ENCODE assay signal across 10 cellular contexts in genomic region chr10:75972494-75973276, GRCh38.
DNase-seq lines count a peak whose midpoint lies in the region; ATAC-seq and TF ChIP-seq lines count a peak whose summit lies in the region.
"Had no signal": no experiment of that assay in that cellular context is flagged by ENCODE, and none has a peak within 500 bp of the region (broad histone marks: within the 10 kb centered on the region; RNA-seq: fewer than 3 reads in every experiment).

No MANE protein-coding gene starts in this region.

- 50 to 69% methylated on average over 6 of the region's 6 CpGs for WGBS in esophagus squamous epithelium, 2 donors

- peaks cover 0 to 35% (median 11%) of the 10 kb centered on the region in 3 donors for H3K4me1 ChIP-seq in esophagus squamous epithelium

- H3K27ac ChIP-seq in esophagus squamous epithelium = peak overlapping the region in 3 of 4 donors; percentile 42 to 75 (median 60)

- intact Hi-C loops in esophagus squamous epithelium (cut with DNase I) = no loop called here

- DNase-seq in ELR (ENCODE audit: low read depth) = peak; percentile 14
- peak; percentile 7 for DNase-seq in NCI-H345 treated with DMSO at 0.1 percent for 48 hours (lab: John Stamatoyannopoulos, UW; ENCODE audit: unreplicated experiment)
- no peak for DNase-seq in esophagus squamous epithelium (lab: John Stamatoyannopoulos, UW)
- peak; percentile 37 for DNase-seq in renal cortical epithelial cell (ENCODE audit: low read depth)
- DNase-seq in amygdala (lab: John Stamatoyannopoulos, UW) = no peak
- DNase-seq: activated CD4-positive, alpha-beta T cell treated with anti-CD3 and anti-CD28 coated beads for 48 hours; occipital lobe had no signal

- ATAC-seq in GM21423 (IDR thresholded peaks at IDR 0.05; ENCODE audit: unreplicated experiment) (no peak), HG03135 (IDR thresholded peaks at IDR 0.05; ENCODE audit: unreplicated experiment) (no peak), GM19351 (IDR thresholded peaks at IDR 0.05; ENCODE audit: unreplicated experiment) (no peak)

- no peaks in the 10 kb centered on the region for H3K27me3 ChIP-seq in esophagus squamous epithelium

- H3K4me3 ChIP-seq in esophagus squamous epithelium = no peak overlapping the region

- no peaks in the 10 kb centered on the region for H3K9me3 ChIP-seq in esophagus squamous epithelium

- no peak for TF ChIP-seq POLR2A in esophagus squamous epithelium (IDR thresholded peaks at IDR 0.05)

- TF ChIP-seq CTCF in esophagus squamous epithelium (IDR thresholded peaks at IDR 0.05) = no peak

- no peaks in the 10 kb centered on the region for H3K36me3 ChIP-seq in esophagus squamous epithelium

Comparison
In these comparisons a context has a peak if more than half of its experiments do, and no peak if none do; other contexts are left out.
1. DNase-seq: peak in ELR (single experiment), NCI-H345 treated with DMSO at 0.1 percent for 48 hours (single experiment) and renal cortical epithelial cell (single experiment); none in esophagus squamous epithelium (single experiment) and amygdala (0 of 56).